8 cellular contexts compared by ENCODE assay signal in the genomic region with DNA sequence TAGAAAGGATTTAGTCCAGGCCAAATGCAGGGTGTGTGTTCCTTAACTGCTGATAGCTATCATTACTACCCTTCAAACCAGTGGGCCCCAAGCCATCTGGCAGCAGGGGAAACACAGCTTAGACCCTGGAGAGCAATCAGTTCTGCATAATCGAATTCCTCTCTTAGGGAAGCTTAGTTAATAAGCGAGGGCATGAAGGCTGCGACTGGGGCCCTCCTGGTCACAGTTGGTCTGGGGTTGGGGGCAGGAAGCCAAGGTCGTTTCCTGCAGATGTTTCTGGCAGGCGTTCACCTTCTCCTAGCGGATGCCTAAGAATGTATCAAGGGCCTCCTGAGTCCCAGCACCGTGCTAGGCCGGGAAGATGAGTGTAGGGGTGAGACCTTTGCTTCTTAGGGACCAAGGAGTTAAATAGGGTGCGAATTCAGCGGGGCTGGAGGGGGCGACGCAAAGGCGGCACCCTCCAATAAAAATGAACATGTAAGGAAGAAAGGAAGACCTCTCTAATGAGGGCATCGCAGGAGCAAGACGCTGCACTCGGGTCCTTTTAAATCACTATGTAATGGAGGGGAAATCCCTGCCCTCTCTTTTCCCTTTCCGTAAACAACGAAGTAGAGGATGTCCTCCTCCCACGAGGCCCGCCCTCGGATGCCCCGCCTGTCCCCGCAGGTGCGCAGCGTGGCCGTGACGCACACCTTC. TPM values are rescaled to one million over a fixed set of nuclear protein-coding genes. Genes with fewer than 3 reads are reported as not detected.
DNase-seq lines count a peak whose midpoint lies in the region; ATAC-seq, FAIRE-seq and TF ChIP-seq lines count a peak whose summit lies in the region.

No MANE protein-coding gene starts in this region.

- H4K20me1 ChIP-seq in mammary epithelial cell (ENCODE audit: insufficient read depth, low read length) (no peaks in the 10 kb centered on the region), HepG2 (ENCODE audit: insufficient read depth, low read length) (no peaks in the 10 kb centered on the region)

- TF ChIP-seq EP300 in HepG2 (IDR thresholded peaks at IDR 0.05; ENCODE audit: low read depth in 2 of 2, low read length in 2 of 2) (no peak), HepG2 (CRISPR knock-in tag; IDR thresholded peaks at IDR 0.05; ENCODE audit: borderline replicate concordance) (no peak)

- TF ChIP-seq POLR2A in HepG2 (IDR thresholded peaks at IDR 0.05; ENCODE audit: insufficient read depth in 1 of 2, low read depth in 2 of 2, low read length in 2 of 2) (no peak), GM18505 (IDR thresholded peaks at IDR 0.05; ENCODE audit: borderline replicate concordance, extremely low read depth, insufficient read depth, insufficient read length) (no peak)

- POLR2A ChIA-PET in HepG2 (lab: Yijun Ruan, JAX) = interaction anchor here (1.4 to 7.3 kb wide), 4 partner anchors 109 to 236 kb away, joined by 5 to 68 read pairs (median 14); a partner anchor contains a TSS

- peak overlapping the region; percentile 54 for H3K27ac ChIP-seq in mammary epithelial cell (ENCODE audit: insufficient read depth, low read depth, low read length)
- peak overlapping the region; percentile 68 for H3K27ac ChIP-seq in HepG2 (ENCODE audit: extremely low read length, insufficient read depth, low read length)

- H3K4me2 ChIP-seq in mammary epithelial cell (ENCODE audit: insufficient read depth, low read depth, low read length) = peak overlapping the region; percentile 99
- H3K4me2 ChIP-seq in HepG2 (ENCODE audit: low read depth, low read length) = peak overlapping the region; percentile 99

- TF ChIP-seq CTCF in GM12864 (IDR thresholded peaks at IDR 0.05; ENCODE audit: low read depth, low read length, missing control alignments) (no peak), mammary epithelial cell (conservative IDR thresholded peaks at IDR 0.05 in 1 of 2, IDR thresholded peaks at IDR 0.05 in 1 of 2; ENCODE audit: extremely low read depth in 1 of 2, insufficient read depth in 1 of 2, low read depth in 1 of 2, low read length in 2 of 2) (no peak), HepG2 (CRISPR knock-in tag; IDR thresholded peaks at IDR 0.05) (no peak)

- H3K36me3 ChIP-seq in mammary epithelial cell (ENCODE audit: insufficient read depth, low read length) (no peaks in the 10 kb centered on the region), HepG2 (replicated peaks in 1 of 2; ENCODE audit: control insufficient read depth in 1 of 2, insufficient read depth in 2 of 2, low read length in 2 of 2) (no peaks in the 10 kb centered on the region; a peak in 1 of 5 replicates)

- H3K27me3 ChIP-seq in mammary epithelial cell (ENCODE audit: insufficient read depth, low read length) (no peaks in the 10 kb centered on the region), HepG2 (ENCODE audit: control insufficient read depth in 1 of 2, insufficient read depth in 2 of 2, low read length in 2 of 2) (no peaks in the 10 kb centered on the region; a peak in 2 of 5 replicates)

- H3K9ac ChIP-seq in mammary epithelial cell (ENCODE audit: insufficient read depth, low read length) = peak overlapping the region; percentile 76
- peak overlapping the region; percentile 74 for H3K9ac ChIP-seq in HepG2 (ENCODE audit: insufficient read depth, low read depth, low read length)

- no peak for FAIRE-seq in HepG2 (lab: Jason Lieb, UNC)

- DNase-seq in GM12864 (ENCODE audit: low read depth) (no peak), T-helper 1 cell (peak; percentile 89 to 94 (median 92)), mammary epithelial cell (peak; percentile 70), HepG2 (ENCODE audit: low spot score) (no peak), pons (ENCODE audit: low spot score) (no peak)
- DNase-seq in stimulated activated CD4-positive, alpha-beta T cell treated with anti-CD3 and anti-CD28 coated beads, TNF-alpha, amount 100 ng/mL, for 48 hours (ENCODE audit: low read depth in 3 of 3) = peak; percentile 74 to 84 (median 78)

- no peaks in the 10 kb centered on the region for H3K79me2 ChIP-seq in mammary epithelial cell (ENCODE audit: insufficient read depth, low read length)
- no peaks in the 10 kb centered on the region for H3K79me2 ChIP-seq in HepG2 (ENCODE audit: insufficient read depth, low read length)

- CTCF ChIA-PET in mammary epithelial cell (lab: Charles Lee; ENCODE audit: low non-redundant PET) (interaction anchor here (1.4 kb wide), 1 partner anchor 239 kb away, joined by 19 read pairs; no protein-coding TSS in a partner anchor), HepG2 (lab: Yijun Ruan, JAX; ENCODE audit: low intra/inter-chr PET ratio, low total read pairs) (interaction anchor here (1.0 to 2.8 kb wide), 2 partner anchors 91 to 188 kb away, joined by 4 to 33 read pairs; a partner anchor contains a TSS)

- intact Hi-C loops in mammary epithelial cell (cut with micrococcal nuclease) (loop anchor here (5.0 to 10.0 kb wide), 6 partner anchors 47 to 585 kb away; a partner anchor contains a TSS), HepG2 (cut with micrococcal nuclease; ENCODE audit: unreplicated experiment) (loop anchor here (1.0 kb wide), 1 partner anchor 108 kb away; a partner anchor contains a TSS)

- H2AFZ ChIP-seq in mammary epithelial cell (ENCODE audit: low read depth, low read length) (peak overlapping the region; percentile 95), HepG2 (ENCODE audit: low read length) (no peak overlapping the region)

- dilution Hi-C loops in mammary epithelial cell (cut with HindIII; ENCODE audit: low sequenced_read_pairs) = loop anchor here (5.0 to 10.0 kb wide), 3 partner anchors 65 to 192 kb away; no protein-coding TSS in a partner anchor

- WGBS in mammary epithelial cell (ENCODE audit: low coverage, missing lambda C conversion rate) = 4% methylated on average over 25 of the region's 27 CpGs
- WGBS in HepG2 (ENCODE audit: low lambda C conversion rate) = under 1% methylated on average over 27 of the region's 27 CpGs

- peak overlapping the region; percentile 75 for H3K4me3 ChIP-seq in GM12864 (ENCODE audit: low read depth, low read length)
- H3K4me3 ChIP-seq in mammary epithelial cell (replicated peaks in 1 of 3; ENCODE audit: insufficient read depth in 1 of 3, low read depth in 2 of 3, low read length in 3 of 3) = peak overlapping the region; percentile 59 to 82 (median 71)
- H3K4me3 ChIP-seq in HepG2 (replicated peaks in 1 of 3; ENCODE audit: insufficient read depth in 1 of 3, low read depth in 2 of 3, low read length in 3 of 3) = peak overlapping the region; percentile 78 to 96 (median 90)

- H3K4me1 ChIP-seq in mammary epithelial cell (ENCODE audit: insufficient read depth, low read length) (peaks cover 35% of the 10 kb centered on the region), HepG2 (ENCODE audit: insufficient read depth, low read length) (peaks cover 54% of the 10 kb centered on the region)

- BruUV-seq in mammary epithelial cell (replicated peaks; lab: Mats Ljungman, UMichigan) (no TSS peak), HepG2 (replicated peaks; lab: Mats Ljungman, UMichigan) (TSS peak; percentile 51)

- H3K9me3 ChIP-seq in mammary epithelial cell (replicated peaks; ENCODE audit: insufficient read depth, low read length) (no peaks in the 10 kb centered on the region), HepG2 (ENCODE audit: low read length) (no peaks in the 10 kb centered on the region)

- in situ Hi-C loops in mammary epithelial cell (cut with MboI; ENCODE audit: low sequenced_read_pairs in 2 of 2) (loop anchor here (5.0 to 25.0 kb wide), 4 partner anchors 97 to 377 kb away; a partner anchor contains a TSS), HepG2 (cut with HindIII; ENCODE audit: extremely low pct_ligation_motif_present, low pct_unique_long_range_greater_than_20kb) (loop anchor here (5.0 kb wide), 2 partner anchors 67 to 192 kb away; no protein-coding TSS in a partner anchor)

- TF ChIP-seq RAD21 in HepG2 (CRISPR knock-in tag; IDR thresholded peaks at IDR 0.05) = no peak

- peak; percentile 8 for ATAC-seq in HG03060 (IDR thresholded peaks at IDR 0.05; ENCODE audit: low read depth, unreplicated experiment)
- no peak for ATAC-seq in HepG2
- no peak for ATAC-seq in GM18505 (IDR thresholded peaks at IDR 0.05; ENCODE audit: unreplicated experiment)

RNA-seq across cellular contexts. Expression of a gene that starts 16.5 kb away (rescaled TPM):
- total RNA-seq in mammary epithelial cell (10 to 100 TPM; 16.0 to 22.8 TPM), HepG2 (2016; rRNA removed; fragmentation: Illumina TruSeq; extraction: Trizol) (14.3 and 23.8 TPM in 2 replicates)
- polyA plus RNA-seq in mammary epithelial cell (16.3 TPM), HepG2 (2011; rRNA removed) (20.0 and 22.0 TPM in 2 replicates)
- polyA minus RNA-seq in mammary epithelial cell = 27.0 TPM
- 3.2 and 3.4 TPM in 2 replicates for total RNA-seq in HepG2 (2016; cell fraction: cytosol; rRNA removed; fragmentation: Illumina TruSeq; extraction: Trizol; ENCODE audit: low read depth)
- 12.5 and 22.8 TPM in 2 replicates for total RNA-seq in HepG2 (2016; cell fraction: insoluble cytoplasmic fraction; rRNA removed; fragmentation: Illumina TruSeq; extraction: Trizol)
- total RNA-seq in HepG2 (2016; cell fraction: membrane; rRNA removed; fragmentation: Illumina TruSeq; extraction: Trizol) = 8.3 and 8.6 TPM in 2 replicates
- total RNA-seq in HepG2 (2016; cell fraction: nucleus; rRNA removed; fragmentation: Illumina TruSeq; extraction: Trizol) = 20.0 and 25.8 TPM in 2 replicates
- 7.4 and 8.9 TPM in 2 replicates for polyA plus RNA-seq in HepG2 (2011; cell fraction: cytosol; rRNA removed)
- polyA plus RNA-seq in HepG2 (2011; cell fraction: nucleus; rRNA removed) = 47.8 and 56.1 TPM in 2 replicates
- polyA plus RNA-seq in HepG2 (2012) = 11.0 and 12.1 TPM in 2 replicates
- 1.1 and 1.2 TPM in 2 replicates for polyA plus RNA-seq in HepG2 (2016; cell fraction: cytosol; fragmentation: Illumina TruSeq; extraction: Trizol; ENCODE audit: low read depth)
- 8.7 and 10.9 TPM in 2 replicates for polyA plus RNA-seq in HepG2 (2016; cell fraction: insoluble cytoplasmic fraction; fragmentation: Illumina TruSeq; extraction: Trizol; ENCODE audit: low read depth)
- 2.6 and 3.0 TPM in 2 replicates for polyA plus RNA-seq in HepG2 (2016; cell fraction: membrane; fragmentation: Illumina TruSeq; extraction: Trizol; ENCODE audit: low read depth)
- 33.2 and 35.2 TPM in 2 replicates for polyA plus RNA-seq in HepG2 (2016; cell fraction: nucleus; fragmentation: Illumina TruSeq; extraction: Trizol; ENCODE audit: insufficient read depth, low read depth)
- polyA minus RNA-seq in HepG2 (2011; rRNA and poly(A)+ RNA removed; ENCODE audit: low replicate concordance) = 52.0 and 57.8 TPM in 2 replicates
- 14.7 and 15.5 TPM in 2 replicates for polyA minus RNA-seq in HepG2 (2011; cell fraction: cytosol; rRNA and poly(A)+ RNA removed)
- polyA minus RNA-seq in HepG2 (2011; cell fraction: nucleus; rRNA and poly(A)+ RNA removed) = 23.9 and 25.6 TPM in 2 replicates

RNA-seq across cellular contexts. Expression of a gene that starts 27.3 kb away (rescaled TPM):
- total RNA-seq in mammary epithelial cell (not detected), HepG2 (2016; rRNA removed; fragmentation: Illumina TruSeq; extraction: Trizol) (0.11 TPM in 1 of 2 replicates, not detected in the other)
- polyA plus RNA-seq in mammary epithelial cell (not detected), HepG2 (2011; rRNA removed) (0.05 TPM in 1 of 2 replicates, not detected in the other)
- not detected for polyA minus RNA-seq in mammary epithelial cell
- 0.44 and 0.71 TPM in 2 replicates for total RNA-seq in HepG2 (2016; cell fraction: cytosol; rRNA removed; fragmentation: Illumina TruSeq; extraction: Trizol; ENCODE audit: low read depth)
- total RNA-seq in HepG2 (2016; cell fraction: insoluble cytoplasmic fraction; rRNA removed; fragmentation: Illumina TruSeq; extraction: Trizol) = 0.13 TPM in 1 of 2 replicates, not detected in the other
- 0.17 and 0.28 TPM in 2 replicates for total RNA-seq in HepG2 (2016; cell fraction: membrane; rRNA removed; fragmentation: Illumina TruSeq; extraction: Trizol)
- 0.37 and 0.60 TPM in 2 replicates for total RNA-seq in HepG2 (2016; cell fraction: nucleus; rRNA removed; fragmentation: Illumina TruSeq; extraction: Trizol)
- not detected in 2 replicates for polyA plus RNA-seq in HepG2 (2011; cell fraction: cytosol; rRNA removed)
- 0.07 and 0.10 TPM in 2 replicates for polyA plus RNA-seq in HepG2 (2011; cell fraction: nucleus; rRNA removed)
- polyA plus RNA-seq in HepG2 (2012) = 0.17 and 0.23 TPM in 2 replicates
- polyA plus RNA-seq in HepG2 (2016; cell fraction: cytosol; fragmentation: Illumina TruSeq; extraction: Trizol; ENCODE audit: low read depth) = 0.05 and 0.08 TPM in 2 replicates
- not detected in 2 replicates for polyA plus RNA-seq in HepG2 (2016; cell fraction: insoluble cytoplasmic fraction; fragmentation: Illumina TruSeq; extraction: Trizol; ENCODE audit: low read depth)
- 0.07 TPM in 1 of 2 replicates, not detected in the other for polyA plus RNA-seq in HepG2 (2016; cell fraction: membrane; fragmentation: Illumina TruSeq; extraction: Trizol; ENCODE audit: low read depth)
- polyA plus RNA-seq in HepG2 (2016; cell fraction: nucleus; fragmentation: Illumina TruSeq; extraction: Trizol; ENCODE audit: insufficient read depth, low read depth) = not detected in 2 replicates
- 0.05 and 0.14 TPM in 2 replicates for polyA minus RNA-seq in HepG2 (2011; rRNA and poly(A)+ RNA removed; ENCODE audit: low replicate concordance)
- 0.26 TPM in 1 of 2 replicates, not detected in the other for polyA minus RNA-seq in HepG2 (2011; cell fraction: cytosol; rRNA and poly(A)+ RNA removed)
- polyA minus RNA-seq in HepG2 (2011; cell fraction: nucleus; rRNA and poly(A)+ RNA removed) = 0.50 and 0.77 TPM in 2 replicates

Comparison
In these comparisons a context has a peak if more than half of its experiments do, and no peak if none do; other contexts are left out.
1. DNase-seq: peak in T-helper 1 cell (5 of 5), mammary epithelial cell (single experiment) and stimulated activated CD4-positive, alpha-beta T cell treated with anti-CD3 and anti-CD28 coated beads, TNF-alpha, amount 100 ng/mL, for 48 hours (3 of 3); none in GM12864 (single experiment), HepG2 (single experiment) and pons (single experiment).
2. Peak in every context shown above with its lines, with median percentiles within 50 percentile points of each other: H3K4me3 ChIP-seq.